ENCODE assay signal across 1 cellular context in genomic region chr15:77738441-77739437, GRCh38.
TF ChIP-seq lines count a peak whose summit lies in the region.

No MANE protein-coding gene starts in this region.

TF ChIP-seq in SK-N-SH, 30 proteins besides CTCF, POLR2A, EP300 and RAD21 (continued from another document):
- TF ChIP-seq, protein P1, sequence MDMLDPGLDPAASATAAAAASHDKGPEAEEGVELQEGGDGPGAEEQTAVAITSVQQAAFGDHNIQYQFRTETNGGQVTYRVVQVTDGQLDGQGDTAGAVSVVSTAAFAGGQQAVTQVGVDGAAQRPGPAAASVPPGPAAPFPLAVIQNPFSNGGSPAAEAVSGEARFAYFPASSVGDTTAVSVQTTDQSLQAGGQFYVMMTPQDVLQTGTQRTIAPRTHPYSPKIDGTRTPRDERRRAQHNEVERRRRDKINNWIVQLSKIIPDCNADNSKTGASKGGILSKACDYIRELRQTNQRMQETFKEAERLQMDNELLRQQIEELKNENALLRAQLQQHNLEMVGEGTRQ (IDR thresholded peaks at IDR 0.05; ENCODE audit: borderline replicate concordance, low read depth, low read length): no peak
- no peak for TF ChIP-seq POLR2AphosphoS5 (IDR thresholded peaks at IDR 0.05; ENCODE audit: low read depth, low read length)
- no peak for TF ChIP-seq RCOR1 (IDR thresholded peaks at IDR 0.05; ENCODE audit: low read length)
- no peak for TF ChIP-seq CHD2 (IDR thresholded peaks at IDR 0.05; ENCODE audit: low read length, partially characterized antibody)
- TF ChIP-seq, protein P2, sequence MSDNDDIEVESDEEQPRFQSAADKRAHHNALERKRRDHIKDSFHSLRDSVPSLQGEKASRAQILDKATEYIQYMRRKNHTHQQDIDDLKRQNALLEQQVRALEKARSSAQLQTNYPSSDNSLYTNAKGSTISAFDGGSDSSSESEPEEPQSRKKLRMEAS (IDR thresholded peaks at IDR 0.05; ENCODE audit: low read depth): no peak
- no peak for TF ChIP-seq MEF2A (IDR thresholded peaks at IDR 0.05; ENCODE audit: borderline replicate concordance, low read depth)
- TF ChIP-seq, protein P3, sequence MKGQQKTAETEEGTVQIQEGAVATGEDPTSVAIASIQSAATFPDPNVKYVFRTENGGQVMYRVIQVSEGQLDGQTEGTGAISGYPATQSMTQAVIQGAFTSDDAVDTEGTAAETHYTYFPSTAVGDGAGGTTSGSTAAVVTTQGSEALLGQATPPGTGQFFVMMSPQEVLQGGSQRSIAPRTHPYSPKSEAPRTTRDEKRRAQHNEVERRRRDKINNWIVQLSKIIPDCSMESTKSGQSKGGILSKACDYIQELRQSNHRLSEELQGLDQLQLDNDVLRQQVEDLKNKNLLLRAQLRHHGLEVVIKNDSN (IDR thresholded peaks at IDR 0.05; ENCODE audit: borderline replicate concordance, low read depth): no peak
